Comparison of ENCODE assay signal across 8 cellular contexts in the genomic region with DNA sequence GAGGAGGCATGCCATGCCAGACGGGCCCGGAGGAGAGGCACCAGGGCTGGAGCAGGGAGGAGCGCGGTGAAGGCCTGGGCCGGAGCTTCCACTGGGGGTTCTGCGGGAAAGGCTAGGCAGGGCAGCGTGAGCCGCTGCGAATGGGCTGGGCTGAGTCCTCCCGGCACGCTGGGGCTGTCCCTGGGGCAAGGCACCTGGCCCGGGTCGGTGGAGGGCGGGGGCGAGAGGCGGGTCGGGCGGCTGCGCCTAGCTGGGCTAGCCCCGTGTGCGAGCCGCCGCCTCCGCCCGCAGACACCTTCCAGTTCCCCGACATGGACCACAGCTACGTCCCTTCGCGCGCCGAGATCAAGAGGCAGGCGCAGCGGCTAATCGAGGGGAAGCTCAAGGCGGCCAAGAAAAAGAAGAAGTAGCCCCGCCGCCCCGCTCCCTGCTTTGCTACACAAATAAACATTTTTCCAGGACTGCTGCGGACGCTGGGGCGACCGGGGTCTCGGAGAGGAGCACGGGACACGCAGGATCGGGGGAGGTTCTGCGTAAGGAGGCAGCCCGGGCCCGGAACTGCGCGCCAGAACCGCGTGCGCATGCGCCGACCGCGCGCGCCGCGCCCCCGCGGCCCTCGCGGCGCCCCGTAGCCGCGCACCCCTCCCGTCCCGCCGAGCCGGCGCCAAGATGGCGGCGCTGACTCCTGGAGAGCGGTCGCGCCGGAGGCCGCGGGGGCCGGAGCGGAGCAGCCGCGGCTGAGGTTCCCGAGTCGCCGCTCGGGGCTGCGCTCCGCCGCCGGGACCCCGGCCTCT. TPM values are rescaled to one million over a fixed set of nuclear protein-coding genes. Genes with fewer than 3 reads are reported as not detected.
DNase-seq lines count a peak whose midpoint lies in the region; ATAC-seq and TF ChIP-seq lines count a peak whose summit lies in the region.

A gene with protein sequence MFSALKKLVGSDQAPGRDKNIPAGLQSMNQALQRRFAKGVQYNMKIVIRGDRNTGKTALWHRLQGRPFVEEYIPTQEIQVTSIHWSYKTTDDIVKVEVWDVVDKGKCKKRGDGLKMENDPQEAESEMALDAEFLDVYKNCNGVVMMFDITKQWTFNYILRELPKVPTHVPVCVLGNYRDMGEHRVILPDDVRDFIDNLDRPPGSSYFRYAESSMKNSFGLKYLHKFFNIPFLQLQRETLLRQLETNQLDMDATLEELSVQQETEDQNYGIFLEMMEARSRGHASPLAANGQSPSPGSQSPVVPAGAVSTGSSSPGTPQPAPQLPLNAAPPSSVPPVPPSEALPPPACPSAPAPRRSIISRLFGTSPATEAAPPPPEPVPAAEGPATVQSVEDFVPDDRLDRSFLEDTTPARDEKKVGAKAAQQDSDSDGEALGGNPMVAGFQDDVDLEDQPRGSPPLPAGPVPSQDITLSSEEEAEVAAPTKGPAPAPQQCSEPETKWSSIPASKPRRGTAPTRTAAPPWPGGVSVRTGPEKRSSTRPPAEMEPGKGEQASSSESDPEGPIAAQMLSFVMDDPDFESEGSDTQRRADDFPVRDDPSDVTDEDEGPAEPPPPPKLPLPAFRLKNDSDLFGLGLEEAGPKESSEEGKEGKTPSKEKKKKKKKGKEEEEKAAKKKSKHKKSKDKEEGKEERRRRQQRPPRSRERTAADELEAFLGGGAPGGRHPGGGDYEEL (plus strand): TSS at position 668 of the 794 bp plus-strand sequence. CDS start 249 bp downstream, outside the sequence.

- peak within 1 kb of the TSS; percentile 93 for H3K27ac ChIP-seq in A673 (ENCODE audit: low read depth, low read length, poor library complexity, severe bottlenecking)
- H3K27ac ChIP-seq in dorsolateral prefrontal cortex = peak within 1 kb of the TSS; percentile 53 to 99 (median 92)
- H3K27ac ChIP-seq in right lobe of liver = peak within 1 kb of the TSS; percentile 77 to 83 (median 83)

- peak; percentile 88 for DNase-seq in A673 (ENCODE audit: low spot score)
- peak; percentile 48 for DNase-seq in NCI-H345 treated with DMSO at 0.1 percent for 48 hours (lab: John Stamatoyannopoulos, UW; ENCODE audit: unreplicated experiment)
- DNase-seq in activated CD4-positive, alpha-beta T cell treated with anti-CD3 and anti-CD28 coated beads, Interleukin-2, amount 50 U/mL, for 24 hours (ENCODE audit: low read depth in 1 of 2, low spot score in 1 of 2) = peak; percentile 69 to 74
- peak in 9 of 10 donors; percentile 43 to 87 (median 60) for DNase-seq in dorsolateral prefrontal cortex
- DNase-seq in right lobe of liver = peak; percentile 81 to 82 (median 82)
- DNase-seq in stimulated activated CD4-positive, alpha-beta T cell treated with anti-CD3 and anti-CD28 coated beads, Interleukin-4, amount 100 ng/mL, for 4 hours = peak; percentile 78 to 80

- TF ChIP-seq CTCF in A673 (conservative IDR thresholded peaks at IDR 0.05; ENCODE audit: low read depth, low read length) (no peak), dorsolateral prefrontal cortex (IDR thresholded peaks at IDR 0.05 in 54 of 56, conservative IDR thresholded peaks at IDR 0.05 in 2 of 56; ENCODE audit: low read depth in 1 of 56, partially characterized antibody in 56 of 56) (peak in 9 of 56 donors; percentile 7 to 41 (median 19)), right lobe of liver (IDR thresholded peaks at IDR 0.05) (peak in 1 of 4 donors; percentile 4)

- ATAC-seq in GM18511 (IDR thresholded peaks at IDR 0.05; ENCODE audit: unreplicated experiment) (peak; percentile 87), HG03039 (IDR thresholded peaks at IDR 0.05; ENCODE audit: unreplicated experiment) (peak; percentile 67), right lobe of liver (peak; percentile 79 to 91 (median 84))

- H3K4me3 ChIP-seq in A673 (ENCODE audit: low read depth, low read length, poor library complexity, severe bottlenecking) (peak within 1 kb of the TSS; percentile 98), dorsolateral prefrontal cortex (peak within 1 kb of the TSS; percentile 66 to 99 (median 88)), right lobe of liver (peak within 1 kb of the TSS; percentile 75 to 92 (median 86))

- WGBS in right lobe of liver (ENCODE audit: insufficient coverage, low coverage, low lambda C conversion rate, missing lambda C conversion rate) = 0% methylated on average over 10 of the region's 96 CpGs

- H3K36me3 ChIP-seq in A673 (ENCODE audit: insufficient read depth, low read length, poor library complexity, severe bottlenecking) (peaks cover 23% of the 10 kb centered on the region), right lobe of liver (peaks cover 0 to 3% (median 0%) of the 10 kb centered on the region in 4 donors)

- BruUV-seq in A673 (replicated peaks; lab: Mats Ljungman, UMichigan) = TSS peak; percentile 66

- TF ChIP-seq POLR2A in right lobe of liver (IDR thresholded peaks at IDR 0.05) = peak; percentile 81

- CTCF ChIA-PET in A673 (lab: Charles Lee) = interaction anchor here (0.6 kb wide), 1 partner anchor 39 kb away, joined by 5 read pairs; no protein-coding TSS in a partner anchor

- H3K9me3 ChIP-seq in A673 (ENCODE audit: low read depth, low read length, poor library complexity, severe bottlenecking) (no peaks in the 10 kb centered on the region), right lobe of liver (no peaks in the 10 kb centered on the region)

- intact Hi-C loops in A673 (cut with micrococcal nuclease; ENCODE audit: unreplicated experiment) (no loop called here), dorsolateral prefrontal cortex (cut with DNase I) (loop anchor here (1.0 to 2.0 kb wide), 3 partner anchors 17 to 37 kb away; a partner anchor contains a TSS), right lobe of liver (cut with DNase I) (no loop called here)

- H3K4me1 ChIP-seq in A673 (ENCODE audit: insufficient read depth, low read length, poor library complexity, severe bottlenecking) = peaks cover 26% of the 10 kb centered on the region
- H3K4me1 ChIP-seq in right lobe of liver = peaks cover 0 to 14% (median 0%) of the 10 kb centered on the region in 4 donors

- POLR2A ChIA-PET in A673 (lab: Charles Lee; ENCODE audit: low non-redundant PET) = no interaction called here

- H3K27me3 ChIP-seq in A673 (replicated peaks; ENCODE audit: insufficient read depth, low read depth, low read length, poor library complexity) (no peaks in the 10 kb centered on the region), dorsolateral prefrontal cortex (no peaks in the 10 kb centered on the region), right lobe of liver (no peaks in the 10 kb centered on the region)

RNA-seq across cellular contexts. Expression of the gene that starts here (rescaled TPM):
- total RNA-seq in A673 (2021) = 208 and 210 TPM in 2 replicates
- total RNA-seq in dorsolateral prefrontal cortex = 100 to 1,000 TPM in 114 of 120 experiments, 10 to 100 TPM in 6; 86.8 to 178 (median 121) TPM
- total RNA-seq in right lobe of liver = 10 to 100 TPM in 4 of 6 experiments, 1 to 10 TPM in 2; 8.0 to 14.8 (median 12.4) TPM

Comparison
In these comparisons a context has a peak if more than half of its experiments do, and no peak if none do; other contexts are left out.
1. Peak in every context shown above with its lines: DNase-seq, ATAC-seq, H3K4me3 ChIP-seq and H3K27ac ChIP-seq.
2. RNA of the gene that starts here (total RNA-seq): 208 to 210 TPM in A673 and 86.8 to 178 TPM in dorsolateral prefrontal cortex; 8.0 to 14.8 TPM in right lobe of liver; every median in the first group is over 4 times any median in the second.
3. intact Hi-C loops: an anchor here in dorsolateral prefrontal cortex (1.0 to 2.0 kb wide); none called in A673 and right lobe of liver.